8 cellular contexts compared by ENCODE assay signal in the genomic region with DNA sequence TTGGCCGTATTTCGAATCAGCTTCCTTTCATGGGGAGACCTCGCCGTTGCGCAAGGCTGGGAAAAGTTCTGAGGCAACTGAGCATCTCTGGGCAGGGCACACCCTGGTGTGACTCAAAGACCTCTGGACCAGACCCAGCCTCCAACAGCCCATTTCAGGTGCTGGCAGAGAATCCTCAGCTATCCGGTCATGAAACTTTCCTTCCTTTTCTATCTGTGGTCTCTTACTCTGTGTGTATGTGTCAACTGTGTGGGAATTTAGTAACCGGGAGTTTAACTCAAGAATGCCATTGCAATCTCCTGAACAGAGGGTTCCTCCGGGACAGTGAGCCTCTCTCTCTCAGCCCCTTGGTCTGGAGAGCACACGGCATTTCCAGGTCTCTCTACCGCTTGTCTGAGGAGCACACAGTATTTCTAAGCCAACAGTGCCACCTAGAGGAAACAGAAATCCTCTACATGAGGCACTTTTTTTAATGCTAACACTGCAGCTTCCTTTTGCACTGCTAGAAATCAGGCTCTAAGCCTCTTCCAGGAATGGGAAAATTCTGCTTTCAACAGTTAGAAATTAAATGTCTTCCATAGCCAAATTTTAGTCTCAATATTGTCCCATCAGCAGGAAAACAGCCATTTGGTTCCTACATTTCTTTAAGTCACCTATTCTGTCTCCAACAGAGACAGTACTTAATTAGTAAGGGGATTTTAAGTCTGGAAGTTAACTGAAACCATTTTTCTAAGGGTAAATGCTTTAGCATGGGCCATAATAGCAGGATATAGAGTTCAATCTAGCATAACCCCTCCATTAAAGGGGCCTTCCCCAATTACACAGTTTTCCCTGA. TPM values are rescaled to one million over a fixed set of nuclear protein-coding genes. Genes with fewer than 3 reads are reported as not detected.
DNase-seq lines count a peak whose midpoint lies in the region; ATAC-seq and TF ChIP-seq lines count a peak whose summit lies in the region.

No MANE protein-coding gene starts in this region.

- TF ChIP-seq POLR2A in prostate gland (IDR thresholded peaks at IDR 0.05) = no peak

- peak; percentile 3 for DNase-seq in NCI-H1092 treated with DMSO at 0.1 percent for 48 hours (lab: John Stamatoyannopoulos, UW)
- DNase-seq in NCI-H1092 (lab: John Stamatoyannopoulos, UW) = no peak
- DNase-seq in NCI-H526 (lab: John Stamatoyannopoulos, UW) = peak; percentile 44 to 85
- peak; percentile 89 for DNase-seq in amniotic epithelial cell (ENCODE audit: low read depth)
- peak; percentile 30 for DNase-seq in left cardiac atrium
- peak; percentile 14 for DNase-seq in prostate gland (ENCODE audit: low spot score)

- no peak overlapping the region for H3K4me3 ChIP-seq in prostate gland

- ATAC-seq in HG02938 (IDR thresholded peaks at IDR 0.05; ENCODE audit: unreplicated experiment) = peak; percentile 79
- peak; percentile 88 to 93 for ATAC-seq in left cardiac atrium
- ATAC-seq in HG02870 (IDR thresholded peaks at IDR 0.05; ENCODE audit: unreplicated experiment) = no peak

- peak in 3 of 4 experiments; percentile 61 to 74 (median 65) for TF ChIP-seq CTCF in prostate gland (IDR thresholded peaks at IDR 0.05)

- H3K4me1 ChIP-seq in prostate gland (replicated peaks) = no peaks in the 10 kb centered on the region

- H3K9me3 ChIP-seq in prostate gland = no peaks in the 10 kb centered on the region

- no peaks in the 10 kb centered on the region for H3K36me3 ChIP-seq in prostate gland

- no peaks in the 10 kb centered on the region for H3K27me3 ChIP-seq in prostate gland (replicated peaks; ENCODE audit: insufficient read depth)

- WGBS in prostate gland = 54% methylated on average over 10 of the region's 10 CpGs

- H3K27ac ChIP-seq in prostate gland = no peak overlapping the region

- intact Hi-C loops in left cardiac atrium (cut with DNase I) = loop anchor here (1.0 to 10.0 kb wide), 4 partner anchors 36 to 298 kb away; no protein-coding TSS in a partner anchor
- intact Hi-C loops in prostate gland (cut with DNase I) = loop anchor here (5.0 kb wide), 1 partner anchor 299 kb away; no protein-coding TSS in a partner anchor

RNA-seq across cellular contexts. Expression of a gene that starts 32.7 kb away (rescaled TPM):
- total RNA-seq in left cardiac atrium (1,000 to 10,000 TPM in 1 of 2 donors, 100 to 1,000 TPM in 1; 673 to 1,029 TPM), prostate gland (10 to 100 TPM; 13.3 to 23.5 TPM)

Comparison
In these comparisons a context has a peak if more than half of its experiments do, and no peak if none do; other contexts are left out.
1. RNA of a gene that starts 32.7 kb away (total RNA-seq): 673 to 1,029 TPM in left cardiac atrium; 13.3 to 23.5 TPM in prostate gland; every median in the first group is over 10 times any median in the second.